Comparison of ENCODE assay signal across 8 cellular contexts in the genomic region with DNA sequence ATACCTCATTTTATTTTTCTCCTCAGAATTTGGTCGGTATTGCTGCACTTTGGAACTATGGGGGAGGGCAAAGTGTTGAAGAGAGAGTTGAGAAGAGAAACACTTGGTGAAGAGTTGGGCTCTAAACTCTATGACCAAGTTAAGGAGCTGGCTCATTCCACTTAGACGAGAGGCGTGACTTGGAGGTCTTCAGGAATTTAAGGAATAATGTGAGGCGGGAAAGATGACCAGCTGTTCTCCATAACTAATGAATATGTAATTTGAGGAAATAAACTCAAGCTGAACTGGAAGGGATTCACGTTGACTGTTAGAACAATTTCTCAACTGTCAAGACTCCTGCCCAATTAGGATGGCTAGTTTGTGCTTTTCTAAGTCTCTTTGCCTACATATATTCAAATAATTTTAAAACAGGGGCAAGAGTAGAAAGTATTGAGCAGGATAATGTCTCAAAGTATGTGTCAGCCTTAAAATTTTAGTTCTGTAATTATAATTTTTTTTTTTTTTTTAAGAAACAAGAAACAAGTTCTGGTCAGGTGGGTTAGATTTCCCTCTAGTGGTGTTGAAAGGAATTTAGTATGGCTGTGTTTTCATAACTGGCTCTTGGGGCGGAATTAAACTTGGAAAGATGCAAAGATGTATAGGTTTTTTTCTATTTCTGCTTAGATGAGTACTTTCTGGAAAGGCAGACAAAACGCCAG. TPM values are rescaled to one million over a fixed set of nuclear protein-coding genes. Genes with fewer than 3 reads are reported as not detected.
A peak's percentile ranks its signal among the peaks of the same experiment; 100 is the strongest.
DNase-seq lines count a peak whose midpoint lies in the region; ATAC-seq, FAIRE-seq and TF ChIP-seq lines count a peak whose summit lies in the region.

No MANE protein-coding gene starts in this region.

- TF ChIP-seq CTCF in HCT116 (IDR thresholded peaks at IDR 0.05 in 2 of 3, conservative IDR thresholded peaks at IDR 0.05 in 1 of 3; ENCODE audit: borderline replicate concordance in 1 of 3, insufficient read depth in 1 of 3, low read depth in 2 of 3, low read length in 2 of 3): peak; percentile 40 to 54 (median 50); a peak in 4 of 6 replicates
- TF ChIP-seq CTCF in kidney (IDR thresholded peaks at IDR 0.05; ENCODE audit: borderline replicate concordance, extremely low read depth, insufficient read depth): peak; percentile 61

- peak; percentile 54 for TF ChIP-seq RAD21 in HCT116 (IDR thresholded peaks at IDR 0.05; ENCODE audit: low read depth)

- no peak overlapping the region for H3K4me3 ChIP-seq in HCT116 (replicated peaks in 1 of 2; ENCODE audit: low read depth in 1 of 2, low read length in 2 of 2)
- no peak overlapping the region for H3K4me3 ChIP-seq in kidney (ENCODE audit: low read length in 2 of 2)

- no peak overlapping the region for H3K4me2 ChIP-seq in HCT116 (ENCODE audit: low read length)

- no peaks in the 10 kb centered on the region for H3K79me2 ChIP-seq in HCT116 (ENCODE audit: insufficient read depth, low read length)

- no TSS peak for BruUV-seq in HCT116 (replicated peaks; lab: Mats Ljungman, UMichigan)

- H3K27ac ChIP-seq in HCT116 (ENCODE audit: low read depth, low read length) (no peak overlapping the region), kidney (ENCODE audit: low read depth in 2 of 2, low read length in 2 of 2) (no peak overlapping the region)

- H4K20me1 ChIP-seq in HCT116 (ENCODE audit: insufficient read depth): no peaks in the 10 kb centered on the region

- H3K4me1 ChIP-seq in HCT116 (ENCODE audit: control insufficient read depth in 1 of 2, insufficient read depth in 2 of 2, low read length in 2 of 2) (no peaks in the 10 kb centered on the region), kidney (ENCODE audit: control insufficient read depth in 1 of 2, insufficient read depth in 1 of 2, low read depth in 1 of 2, low read length in 2 of 2) (peaks cover 3 to 21% of the 10 kb centered on the region in 2 donors)

- H3K9me3 ChIP-seq in HCT116 (ENCODE audit: control insufficient read depth in 1 of 2, insufficient read depth in 1 of 2, low read depth in 1 of 2, low read length in 2 of 2) (no peaks in the 10 kb centered on the region), kidney (ENCODE audit: control insufficient read depth in 1 of 2, low read length in 2 of 2) (no peaks in the 10 kb centered on the region)

- H3K36me3 ChIP-seq in HCT116 (ENCODE audit: control insufficient read depth in 1 of 2, insufficient read depth in 2 of 2, low read length in 2 of 2): no peaks in the 10 kb centered on the region
- H3K36me3 ChIP-seq in kidney (ENCODE audit: control insufficient read depth in 1 of 2, insufficient read depth in 2 of 2, low read length in 2 of 2): no peaks in the 10 kb centered on the region

- H3K9ac ChIP-seq in HCT116 (ENCODE audit: low read length) (no peak overlapping the region), kidney (ENCODE audit: low read length in 2 of 2) (no peak overlapping the region)

- peaks cover 12% of the 10 kb centered on the region; the same call in 1 of the 2 replicates for H3K27me3 ChIP-seq in HCT116 (ENCODE audit: insufficient read depth, low read length)

- peak overlapping the region; percentile 16 for H2AFZ ChIP-seq in HCT116 (ENCODE audit: low read depth, low read length, poor library complexity, severe bottlenecking)

- peak; percentile 53; the same call in 1 of the 2 replicates for ATAC-seq in HCT116

- RAD21 ChIA-PET in HCT116 (lab: Charles Lee; ENCODE audit: low non-redundant PET in 1 of 2, low total read pairs in 2 of 2, uncharacterized antibody in 2 of 2, unreplicated experiment in 2 of 2): no interaction called here

- POLR2A ChIA-PET in HCT116 (lab: Charles Lee): no interaction called here

- peak; percentile 8 for DNase-seq in AG08396 (ENCODE audit: low spot score)
- DNase-seq in HCT116 (ENCODE audit: low read depth, low spot score): peak; percentile 23
- DNase-seq in amniotic epithelial cell (ENCODE audit: low read depth): peak; percentile 26
- no peak for DNase-seq in kidney
- peak; percentile 28 for DNase-seq in urothelium cell line (ENCODE audit: low spot score)
- DNase-seq in GM19238 (ENCODE audit: insufficient read length, low spot score): no peak
- no peak for DNase-seq in UCSD-AML1 (lab: John Stamatoyannopoulos, UW; ENCODE audit: unreplicated experiment)
- DNase-seq in activated CD8-positive, alpha-beta memory T cell treated with anti-CD3 and anti-CD28 coated beads, Interleukin-2, amount 50 U/mL, for 4 hours: no peak

- TF ChIP-seq POLR2A in HCT116 (IDR thresholded peaks at IDR 0.05; ENCODE audit: borderline replicate concordance, extremely low read depth, insufficient read depth, insufficient read length): no peak

- no peaks in the 10 kb centered on the region for H3K9me2 ChIP-seq in HCT116 (ENCODE audit: insufficient read depth)

- intact Hi-C loops in HCT116 (cut with micrococcal nuclease) (no loop called here), kidney (cut with DNase I) (no loop called here)

- no peak for FAIRE-seq in kidney (lab: Jason Lieb, UNC)
- no peak for FAIRE-seq in urothelium cell line (lab: Jason Lieb, UNC)

- CTCF ChIA-PET in HCT116 (lab: Charles Lee): interaction anchor here (0.8 to 1.5 kb wide), 3 partner anchors 35 to 165 kb away, joined by 3 to 5 read pairs (median 3); no protein-coding TSS in a partner anchor

TF ChIP-seq in HCT116, 20 proteins besides CTCF, POLR2A, EP300 and RAD21:
- TF ChIP-seq TCF7L2 (IDR thresholded peaks at IDR 0.05; ENCODE audit: borderline replicate concordance, extremely low read depth, insufficient read depth, insufficient read length) (no peak), CBX3 (IDR thresholded peaks at IDR 0.05; ENCODE audit: low read depth) (no peak), ZFX (IDR thresholded peaks at IDR 0.05) (no peak), EZH2 (IDR thresholded peaks at IDR 0.05) (no peak)

RNA-seq across cellular contexts. Expression of gene TMEM252, which starts 33.4 kb away (rescaled TPM):
- not detected for total RNA-seq in HCT116 (2021; ENCODE audit: unreplicated experiment)
- polyA plus RNA-seq in HCT116 (2012): not detected in 2 replicates
- 111 TPM for total RNA-seq in kidney
- polyA plus RNA-seq in kidney (ENCODE audit: insufficient read depth, low read depth, low replicate concordance): 3.4 TPM

Comparison
In these comparisons a context has a peak if more than half of its experiments do, and no peak if none do; other contexts are left out.
1. DNase-seq: peak in AG08396 (single experiment), HCT116 (single experiment), amniotic epithelial cell (single experiment) and urothelium cell line (single experiment); none in kidney (single experiment), GM19238 (single experiment), UCSD-AML1 (single experiment) and activated CD8-positive, alpha-beta memory T cell treated with anti-CD3 and anti-CD28 coated beads, Interleukin-2, amount 50 U/mL, for 4 hours (single experiment).
2. RNA of gene TMEM252, which starts 33.4 kb away (total RNA-seq): 111 TPM in kidney (single experiment); not detected in HCT116 (single experiment); every median in the first group is over 100 times any median in the second.